ENCODE assay signal across 29 cellular contexts in the genomic region with DNA sequence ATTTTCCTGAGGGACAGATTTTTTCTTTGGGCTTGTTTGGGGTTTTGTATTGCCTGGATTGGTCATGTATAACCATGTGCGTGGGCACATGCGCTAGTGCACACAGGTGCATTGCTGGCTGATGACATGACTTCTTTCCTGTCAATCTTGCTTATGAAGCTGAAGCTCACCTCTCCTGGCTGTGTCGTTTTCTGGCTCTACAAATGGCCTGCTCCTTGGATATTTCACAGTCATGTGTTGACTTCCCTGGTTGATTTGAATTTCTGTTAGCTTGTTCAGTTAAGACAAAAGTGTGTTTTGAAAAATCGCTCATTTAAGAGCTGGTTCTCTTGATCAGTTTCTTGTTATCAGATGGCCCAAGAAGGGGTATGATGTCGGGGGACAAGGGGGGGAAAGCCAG. TPM values are rescaled to one million over a fixed set of nuclear protein-coding genes. Genes with fewer than 3 reads are reported as not detected.
"Had no signal": no experiment of that assay in that cellular context is flagged by ENCODE, and none has a peak within 500 bp of the region (broad histone marks: within the 10 kb centered on the region; RNA-seq: fewer than 3 reads in every experiment).

No MANE protein-coding gene starts in this region.

- H2AFZ ChIP-seq: hepatocyte, neural progenitor cell, parathyroid adenoma had no signal

- H3K4me2 ChIP-seq: hepatocyte, neural progenitor cell, smooth muscle cell had no signal

- H3K27me3 ChIP-seq: hepatocyte, left lung, neural progenitor cell, neutrophil, right atrium auricular region, right lobe of liver, stomach, testis, thyroid gland, upper lobe of right lung had no signal

- H3K4me3 Mint-ChIP-seq: naive thymus-derived CD8-positive, alpha-beta T cell; nephron; neural progenitor cell; stimulated activated memory B cell treated with anti-CD40 and anti-IgM and Interleukin-4, amounts not matched to agents 10 μg/mL and 1 μg/mL and 100 μg/mL, for 72 hours had no signal

- ATAC-seq: left colon; left lung; lower lobe of right lung; naive thymus-derived CD8-positive, alpha-beta T cell; psoas muscle; right lobe of liver; stimulated activated memory B cell treated with anti-CD40 and anti-IgM and Interleukin-4, amounts not matched to agents 10 μg/mL and 1 μg/mL and 100 μg/mL, for 72 hours; upper lobe of right lung had no signal

- H3K4me3 ChIP-seq: hepatocyte, left lung, lower lobe of right lung, neural progenitor cell, psoas muscle, right atrium auricular region, right lobe of liver, smooth muscle cell, stomach, testis, thyroid gland, upper lobe of right lung had no signal

- DNase-seq: kidney glomerular epithelial cell; left colon; left lung; lower lobe of right lung; mammary epithelial cell; mesenchymal stem cell; naive thymus-derived CD8-positive, alpha-beta T cell; occipital lobe; psoas muscle; right lobe of liver; stimulated activated CD4-positive, alpha-beta T cell treated with anti-CD3 and anti-CD28 coated beads, Interleukin-1b, Interleukin-23, amount 100 ng/mL, for 48 hours; stimulated activated CD4-positive, alpha-beta T cell treated with anti-CD3 and anti-CD28 coated beads, Interleukin-2, amount 100 ng/mL, for 48 hours; stimulated activated CD4-positive, alpha-beta T cell treated with anti-CD3 and anti-CD28 coated beads, Interleukin-4, amount 100 ng/mL, for 4 hours; stimulated activated CD8-positive, alpha-beta memory T cell treated with anti-CD3 and anti-CD28 coated beads, Interleukin-4, amount 100 ng/mL, for 48 hours; stimulated activated naive CD4-positive, alpha-beta T cell treated with Interleukin-2 at 50 U/mL for 16 hours; stomach; testis; upper lobe of right lung had no signal

- H3K36me3 Mint-ChIP-seq: naive thymus-derived CD8-positive, alpha-beta T cell; stimulated activated memory B cell treated with anti-CD40 and anti-IgM and Interleukin-4, amounts not matched to agents 10 μg/mL and 1 μg/mL and 100 μg/mL, for 72 hours had no signal

- H3K4me1 Mint-ChIP-seq: naive thymus-derived CD8-positive, alpha-beta T cell; neural progenitor cell; stimulated activated memory B cell treated with anti-CD40 and anti-IgM and Interleukin-4, amounts not matched to agents 10 μg/mL and 1 μg/mL and 100 μg/mL, for 72 hours had no signal

- H3K9me3 Mint-ChIP-seq: nephron; stimulated activated memory B cell treated with anti-CD40 and anti-IgM and Interleukin-4, amounts not matched to agents 10 μg/mL and 1 μg/mL and 100 μg/mL, for 72 hours had no signal

- H3K27me3 Mint-ChIP-seq: stimulated activated memory B cell treated with anti-CD40 and anti-IgM and Interleukin-4, amounts not matched to agents 10 μg/mL and 1 μg/mL and 100 μg/mL, for 72 hours had no signal

- H3K27ac Mint-ChIP-seq: naive thymus-derived CD8-positive, alpha-beta T cell; nephron; neural progenitor cell; stimulated activated memory B cell treated with anti-CD40 and anti-IgM and Interleukin-4, amounts not matched to agents 10 μg/mL and 1 μg/mL and 100 μg/mL, for 72 hours had no signal

- H3K27ac ChIP-seq: hepatocyte, left lung, lower lobe of right lung, neural progenitor cell, neutrophil, parathyroid adenoma, psoas muscle, right lobe of liver, stomach, testis, thyroid gland, upper lobe of right lung had no signal

- H3K9ac ChIP-seq: neural progenitor cell, parathyroid adenoma had no signal

- H3K9me3 ChIP-seq: left lung, lower lobe of right lung, neutrophil, psoas muscle, right atrium auricular region, right lobe of liver, stomach, testis, thyroid gland, upper lobe of right lung had no signal

- H3K36me3 ChIP-seq: left lung, lower lobe of right lung, neural progenitor cell, neutrophil, right atrium auricular region, right lobe of liver, stomach, thyroid gland, upper lobe of right lung had no signal

- H3K4me1 ChIP-seq: lower lobe of right lung had no signal

- FAIRE-seq: keratinocyte, urothelium cell line had no signal

RNA-seq across cellular contexts. Expression of gene PTPRG, which starts 11.5 kb away (rescaled TPM):
- total RNA-seq: naive thymus-derived CD8-positive, alpha-beta T cell had no signal
- polyA plus RNA-seq: naive thymus-derived CD8-positive, alpha-beta T cell had no signal
